ENCODE assay signal across 25 cellular contexts in genomic region chr5:84433461-84433860, GRCh38. TPM values are rescaled to one million over a fixed set of nuclear protein-coding genes. Genes with fewer than 3 reads are reported as not detected.
DNase-seq lines count a peak whose midpoint lies in the region; ATAC-seq and TF ChIP-seq lines count a peak whose summit lies in the region.
"Had no signal": no experiment of that assay in that cellular context is flagged by ENCODE, and none has a peak within 500 bp of the region (broad histone marks: within the 10 kb centered on the region; RNA-seq: fewer than 3 reads in every experiment).

No MANE protein-coding gene starts in this region.

- TF ChIP-seq POLR2A in IMR-90 (IDR thresholded peaks at IDR 0.05; ENCODE audit: low read depth, low read length) (no peak), spleen (IDR thresholded peaks at IDR 0.05) (no peak)

- H3K27ac ChIP-seq in IMR-90 (ENCODE audit: insufficient read depth, low read length) = no peak overlapping the region
- H3K27ac ChIP-seq in spleen = no peak overlapping the region
- H3K27ac ChIP-seq: foreskin keratinocyte, left lung, pancreas, tibial artery, WERI-Rb-1 had no signal

- H3K9ac ChIP-seq in IMR-90 (ENCODE audit: low read depth, low read length) = no peak overlapping the region

- H3K4me3 ChIP-seq in IMR-90 (ENCODE audit: insufficient read depth, low read depth, low read length) (no peak overlapping the region), fibroblast of the aortic adventitia (ENCODE audit: low read depth, low read length) (no peak overlapping the region), spleen (no peak overlapping the region)
- H3K4me3 ChIP-seq: left lung, pancreas, tibial artery had no signal

- CTCF ChIA-PET in IMR-90 (lab: Yijun Ruan, JAX) = no interaction called here

- no peak overlapping the region for H2BK15ac ChIP-seq in IMR-90 (ENCODE audit: low read depth, low read length)

- H3K9me3 ChIP-seq in IMR-90 (ENCODE audit: control insufficient read depth, insufficient read depth, low read length) = no peaks in the 10 kb centered on the region
- H3K9me3 ChIP-seq in spleen = peaks cover 0 to 9% (median 1%) of the 10 kb centered on the region in 8 donors
- H3K9me3 ChIP-seq: pancreas, tibial artery had no signal

- no peaks in the 10 kb centered on the region for H3K36me3 ChIP-seq in IMR-90 (ENCODE audit: control insufficient read depth, insufficient read depth, low read length)
- H3K36me3 ChIP-seq in spleen = no peaks in the 10 kb centered on the region
- H3K36me3 ChIP-seq: left lung, pancreas, tibial artery, WERI-Rb-1 had no signal

- TF ChIP-seq CTCF in IMR-90 (conservative IDR thresholded peaks at IDR 0.05; ENCODE audit: low read depth, low read length) (no peak), fibroblast of the aortic adventitia (IDR thresholded peaks at IDR 0.05; ENCODE audit: insufficient read depth, low read length) (no peak), spleen (IDR thresholded peaks at IDR 0.05 in 8 of 11, conservative IDR thresholded peaks at IDR 0.05 in 3 of 11) (no peak)

- no peak overlapping the region for H2BK5ac ChIP-seq in IMR-90 (ENCODE audit: low read depth, low read length, poor library complexity, severe bottlenecking)

- H4K91ac ChIP-seq in IMR-90 (ENCODE audit: insufficient read depth, low read depth, low read length) = no peak overlapping the region

- H3K27me3 ChIP-seq in IMR-90 (ENCODE audit: control insufficient read depth, insufficient read depth, low read length) (no peaks in the 10 kb centered on the region), spleen (replicated peaks in 1 of 7) (no peaks in the 10 kb centered on the region)
- H3K27me3 ChIP-seq: left lung, pancreas, tibial artery had no signal

- H4K8ac ChIP-seq in IMR-90 (ENCODE audit: low read depth in 2 of 2, low read length in 2 of 2) = no peak overlapping the region

- no peak overlapping the region for H3K4ac ChIP-seq in IMR-90 (ENCODE audit: low read depth, low read length)

- no peak overlapping the region for H3K56ac ChIP-seq in IMR-90 (ENCODE audit: extremely low read depth, insufficient read depth, low read length)

- POLR2A ChIA-PET in IMR-90 (lab: Charles Lee; ENCODE audit: unreplicated experiment) = no interaction called here

- H3K4me2 ChIP-seq in IMR-90 (ENCODE audit: low read depth, low read length) = peak overlapping the region; percentile 27; the same call in 1 of the 2 replicates

- no peak overlapping the region for H2BK120ac ChIP-seq in IMR-90 (ENCODE audit: low read depth, low read length)

- H2AK5ac ChIP-seq in IMR-90 (ENCODE audit: low read depth, low read length) = no peak overlapping the region

- no peak overlapping the region for H2AK9ac ChIP-seq in IMR-90 (replicated peaks; ENCODE audit: low read depth, low read length, poor library complexity)

- dilution Hi-C loops in IMR-90 (cut with HindIII; ENCODE audit: low sequenced_read_pairs, unreplicated experiment) = no loop called here

- no peak overlapping the region; the same call in 1 of the 2 replicates for H3K14ac ChIP-seq in IMR-90 (replicated peaks; ENCODE audit: low read depth, low read length)

- 0 out of 2 replicates have a peak, but pooled peaks cover 2% of the 10 kb centered on the region for H3K9me1 ChIP-seq in IMR-90 (ENCODE audit: insufficient read depth, low read length)

- no peak for TF ChIP-seq RAD21 in IMR-90 (IDR thresholded peaks at IDR 0.05; ENCODE audit: low read length)

- no peaks in the 10 kb centered on the region for H3K79me1 ChIP-seq in IMR-90 (ENCODE audit: low read depth in 1 of 2, low read length in 2 of 2)

- H3K23ac ChIP-seq in IMR-90 (ENCODE audit: low read depth, low read length) = no peak overlapping the region

- no peak overlapping the region for H4K5ac ChIP-seq in IMR-90 (ENCODE audit: low read depth, low read length)

- in situ Hi-C loops in IMR-90 (cut with MboI; ENCODE audit: low sequenced_read_pairs) = no loop called here

- intact Hi-C loops in IMR-90 (cut with micrococcal nuclease) = no loop called here
- intact Hi-C loops in spleen (cut with DNase I; ENCODE audit: low total_unique reads) = no loop called here

- no CpG with 5 or more reads among the region's 1 CpG for WGBS in IMR-90 (ENCODE audit: extremely low coverage in 2 of 2, insufficient read length in 1 of 2), 2 experiments
- 79 to 95% (median 88%) methylated on average over 1 of the region's 1 CpG for WGBS in spleen, 5 donors

- H2AFZ ChIP-seq in IMR-90 (replicated peaks; ENCODE audit: low read length, poor library complexity) = no peak overlapping the region

- H3K4me1 ChIP-seq in IMR-90 (ENCODE audit: control insufficient read depth, insufficient read depth, low read length) (peaks cover 4% of the 10 kb centered on the region; the same call in 1 of the 2 replicates), spleen (no peaks in the 10 kb centered on the region)
- H3K4me1 ChIP-seq: left lung, pancreas, tibial artery had no signal

- H3K18ac ChIP-seq in IMR-90 (ENCODE audit: low read depth, low read length) = no peak overlapping the region

- no peak overlapping the region for H2BK20ac ChIP-seq in IMR-90 (ENCODE audit: low read depth, low read length)

- DNase-seq in IMR-90 = peak; percentile 50
- DNase-seq in astrocyte of the hippocampus (ENCODE audit: low read depth, low spot score) = peak; percentile 28
- DNase-seq in fibroblast of the aortic adventitia (ENCODE audit: low read depth) = peak; percentile 80
- no peak for DNase-seq in HuH-7.5 (ENCODE audit: low spot score)
- no peak for DNase-seq in spleen
- DNase-seq: activated CD4-positive, alpha-beta T cell treated with anti-CD3 and anti-CD28 coated beads, Interleukin-2, amount 10 ng/mL, durations not matched to agents 24 days and 14 days; activated naive CD4-positive, alpha-beta T cell treated with Interleukin-2 at 50 U/mL for 16 hours; activated T-cell treated with anti-CD3 and anti-CD28 coated beads, Interleukin-2, amount 50 U/mL, for 72 hours; amniotic stem cell; CD8-positive, alpha-beta T cell; DMS 273 treated with DMSO at 0.1 percent for 48 hours; foreskin keratinocyte; GDM1; H7; left lung; NCI-H1092; NCI-H187 treated with DMSO at 0.1 percent for 48 hours; pancreas; right cardiac atrium; tibial artery; WERI-Rb-1 had no signal

- peak; percentile 62 for ATAC-seq in IMR-90 (ENCODE audit: low read depth)
- no peak for ATAC-seq in GM19395 (IDR thresholded peaks at IDR 0.05; ENCODE audit: unreplicated experiment)
- ATAC-seq in GM18873 (IDR thresholded peaks at IDR 0.05; ENCODE audit: low FRiP score, unreplicated experiment) = no peak
- ATAC-seq: activated T-cell treated with anti-CD3 and anti-CD28 coated beads, Interleukin-2, amount 50 U/mL, for 72 hours; CD8-positive, alpha-beta T cell; foreskin keratinocyte; left lung; natural killer cell treated with Interleukin-12 subunit alpha and Interleukin-12 subunit beta and Interleukin-15 and Interleukin-18, amount 100 ng/mL, for 72 hours; pancreas; right cardiac atrium had no signal

- BruUV-seq in IMR-90 (replicated peaks; lab: Mats Ljungman, UMichigan) = no TSS peak

- no peaks in the 10 kb centered on the region for H4K20me1 ChIP-seq in IMR-90 (ENCODE audit: insufficient read depth, low read length)

TF ChIP-seq in IMR-90, 13 proteins besides CTCF, POLR2A, EP300 and RAD21:
- TF ChIP-seq ELK1 (IDR thresholded peaks at IDR 0.05; ENCODE audit: borderline replicate concordance, low read depth, low read length) = no peak
- peak; percentile 31; the same call in 1 of the 2 replicates for TF ChIP-seq CEBPB (IDR thresholded peaks at IDR 0.05; ENCODE audit: low read depth, low read length)

RNA-seq across cellular contexts. Expression of gene EDIL3, which starts 48.8 kb away (rescaled TPM):
- total RNA-seq in IMR-90 (2012; rRNA removed) (82.8 and 101 TPM in 2 replicates), fibroblast of the aortic adventitia (ENCODE audit: low replicate concordance) (48.1 and 248 TPM in 2 replicates), spleen (1 to 10 TPM in 6 of 7 donors, under 1 TPM in 1; 0.61 to 2.9 (median 2.4) TPM)
- polyA plus RNA-seq in IMR-90 (2012; rRNA removed) (43.7 and 55.5 TPM in 2 replicates), spleen (1 to 10 TPM in 2 of 3 donors, under 1 TPM in 1; 0.83 to 2.0 (median 1.1) TPM)
- polyA plus RNA-seq in IMR-90 (2012; cell fraction: cytosol; rRNA removed) = 10.6 and 11.1 TPM in 2 replicates
- polyA plus RNA-seq in IMR-90 (2012; cell fraction: nucleus; rRNA removed; ENCODE audit: low replicate concordance) = 3.3 and 17.7 TPM in 2 replicates
- total RNA-seq: activated CD4-positive, alpha-beta T cell treated with anti-CD3 and anti-CD28 coated beads, Interleukin-2, amount 10 ng/mL, durations not matched to agents 24 days and 14 days; activated T-cell treated with anti-CD3 and anti-CD28 coated beads, Interleukin-2, amount 50 U/mL, for 72 hours; CD8-positive, alpha-beta T cell; natural killer cell treated with Interleukin-12 subunit alpha and Interleukin-12 subunit beta and Interleukin-15 and Interleukin-18, amount 100 ng/mL, for 72 hours; T-helper 2 cell treated with Interferon-gamma antibody and Interleukin-4, amounts not matched to agents 100 ng/mL and 5 ng/mL, for 36 hours had no signal

Comparison
In these comparisons a context has a peak if more than half of its experiments do, and no peak if none do; other contexts are left out.
1. DNase-seq: peak in IMR-90 (single experiment), astrocyte of the hippocampus (single experiment) and fibroblast of the aortic adventitia (single experiment); none in HuH-7.5 (single experiment) and spleen (single experiment).
2. RNA of gene EDIL3, which starts 48.8 kb away (total RNA-seq): 48.1 to 248 TPM in fibroblast of the aortic adventitia and 82.8 to 101 TPM in IMR-90; 0.61 to 2.9 TPM in spleen; every median in the first group is over 10 times any median in the second.